In the genomic region with DNA sequence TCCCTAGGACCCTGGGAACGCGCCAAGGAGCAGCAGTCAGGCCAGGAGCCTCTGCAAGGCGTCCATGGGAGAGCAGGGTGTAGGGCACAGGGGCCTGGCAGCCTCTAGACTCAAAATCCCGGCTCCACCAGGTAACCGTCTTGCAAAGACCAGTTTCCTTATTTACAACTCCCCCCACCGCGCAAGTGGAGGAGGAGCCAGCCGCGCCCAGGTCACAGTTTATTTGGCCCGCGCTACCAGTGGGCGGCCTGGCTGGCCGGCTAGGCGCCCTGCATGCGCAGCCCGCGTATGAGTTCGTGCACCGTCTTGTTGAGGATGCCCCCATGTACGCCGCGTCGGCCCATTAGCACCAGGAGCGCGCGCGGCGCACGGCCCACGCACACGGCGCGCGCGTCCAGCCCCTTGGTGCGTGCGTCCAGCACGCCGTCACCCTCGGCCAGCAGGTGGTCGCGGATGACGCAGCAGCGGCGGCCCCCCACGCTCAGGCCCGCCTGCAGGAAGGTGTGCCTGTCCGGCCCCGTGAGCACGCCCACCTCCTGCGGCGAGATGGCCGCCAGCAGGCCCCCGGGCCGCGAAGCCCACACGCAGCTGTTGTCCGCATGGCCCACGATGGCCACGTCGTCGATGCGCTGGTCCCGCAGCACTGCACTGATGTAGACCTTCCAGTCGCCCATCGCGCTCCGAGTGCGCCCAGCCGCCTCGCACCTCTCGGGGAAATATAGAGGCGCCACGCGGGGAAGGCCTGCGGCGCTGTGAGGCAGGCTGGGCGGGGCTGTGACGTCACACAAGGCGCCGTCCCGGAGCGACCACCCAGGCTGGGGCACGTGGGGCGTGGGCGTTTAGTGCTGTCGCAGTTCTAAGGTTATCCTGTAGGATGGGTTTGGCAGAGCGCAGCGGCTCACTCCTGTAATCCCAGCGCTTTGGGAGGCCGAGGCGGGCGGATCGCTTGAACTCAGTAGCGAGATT, we compare ENCODE assay signal across 18 cellular contexts. TPM values are rescaled to one million over a fixed set of nuclear protein-coding genes. Genes with fewer than 3 reads are reported as not detected.
DNase-seq lines count a peak whose midpoint lies in the region; ATAC-seq and TF ChIP-seq lines count a peak whose summit lies in the region.
"Had no signal": no experiment of that assay in that cellular context is flagged by ENCODE, and none has a peak within 500 bp of the region (broad histone marks: within the 10 kb centered on the region; RNA-seq: fewer than 3 reads in every experiment).

A gene with protein sequence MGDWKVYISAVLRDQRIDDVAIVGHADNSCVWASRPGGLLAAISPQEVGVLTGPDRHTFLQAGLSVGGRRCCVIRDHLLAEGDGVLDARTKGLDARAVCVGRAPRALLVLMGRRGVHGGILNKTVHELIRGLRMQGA (minus strand): TSS at position 759 of the 966 bp plus-strand sequence. CDS start 85 bp downstream, at position 674.

- no peaks in the 10 kb centered on the region for H3K36me3 ChIP-seq in GM23248 (ENCODE audit: low read depth)
- H3K36me3 ChIP-seq: upper lobe of left lung had no signal

- in situ Hi-C loops in GM23248 (cut with MboI), result loop anchor here (10.0 kb wide), 1 partner anchor 55 kb away; no protein-coding TSS in a partner anchor

- H3K9me3 ChIP-seq in GM23248 (ENCODE audit: low read depth), result no peaks in the 10 kb centered on the region
- H3K9me3 ChIP-seq: upper lobe of left lung had no signal

- no peaks in the 10 kb centered on the region for H3K79me2 ChIP-seq in GM23248 (ENCODE audit: insufficient read depth)

- H3K27me3 ChIP-seq in GM23248 (replicated peaks; ENCODE audit: insufficient read depth), result peaks cover 49% of the 10 kb centered on the region

- no peak within 1 kb of the TSS for H3K4me2 ChIP-seq in GM23248 (ENCODE audit: unreplicated experiment)

- H3K4me1 ChIP-seq in GM23248 (ENCODE audit: insufficient read depth), result no peaks in the 10 kb centered on the region

- no peak within 1 kb of the TSS for H3K9ac ChIP-seq in GM23248

- TF ChIP-seq CTCF in 22Rv1 (IDR thresholded peaks at IDR 0.05) (no peak), coronary artery (IDR thresholded peaks at IDR 0.05) (no peak)

- ATAC-seq in left lobe of liver (peak; percentile 71), HG02970 (IDR thresholded peaks at IDR 0.05; ENCODE audit: low FRiP score, unreplicated experiment) (no peak), HG02571 (IDR thresholded peaks at IDR 0.05; ENCODE audit: unreplicated experiment) (no peak)

- no peaks in the 10 kb centered on the region for H3K9me2 ChIP-seq in GM23248 (ENCODE audit: insufficient read depth)

- H2AFZ ChIP-seq in GM23248, result no peak within 1 kb of the TSS

- H3F3A ChIP-seq in GM23248 (ENCODE audit: insufficient read depth), result peaks cover 8% of the 10 kb centered on the region; the same call in 1 of the 2 replicates

- peak within 1 kb of the TSS; percentile 96 for H3K27ac ChIP-seq in 22Rv1
- no peak within 1 kb of the TSS for H3K27ac ChIP-seq in GM23248
- H3K27ac ChIP-seq in coronary artery, result no peak within 1 kb of the TSS
- H3K27ac ChIP-seq: upper lobe of left lung had no signal

- no peak within 1 kb of the TSS for H3K4me3 ChIP-seq in GM23248
- peak within 1 kb of the TSS; percentile 3 for H3K4me3 ChIP-seq in coronary artery
- H3K4me3 ChIP-seq: upper lobe of left lung had no signal

- no peaks in the 10 kb centered on the region for H4K20me1 ChIP-seq in GM23248 (ENCODE audit: insufficient read depth)

- 14 to 15% methylated on average over 78 to 90 of the region's 95 CpGs for WGBS in GM23248 (ENCODE audit: low coverage in 1 of 2, low lambda C conversion rate in 2 of 2, missing lambda C conversion rate in 2 of 2), 2 experiments

- peak; percentile 59 for DNase-seq in GM23248
- no peak for DNase-seq in coronary artery (ENCODE audit: low spot score)
- DNase-seq in left lobe of liver (ENCODE audit: low spot score), result no peak
- no peak for DNase-seq in activated gamma-delta T cell treated with Interleukin-2 at 50 U/mL for 16 hours
- DNase-seq in inferior parietal cortex (ENCODE audit: extremely low spot score), result no peak
- DNase-seq: activated T-cell treated with anti-CD3 and anti-CD28 coated beads for 4 hours; DMS53; islet precursor cell; NCI-H1436 treated with DMSO at 0.1 percent for 48 hours; NCI-H446 treated with DMSO at 0.1 percent for 48 hours; OCI-M1; stimulated activated CD8-positive, alpha-beta memory T cell treated with anti-CD3 and anti-CD28 coated beads, Interleukin-4, amount 100 ng/mL, for 48 hours had no signal

RNA-seq across cellular contexts. Expression of the gene that starts here (rescaled TPM):
- total RNA-seq in GM23248 (2014; rRNA removed; shearing (Covaris generic)), result not detected in 2 replicates
- polyA plus RNA-seq in GM23248 (2016; fragmentation: Nextera tagmentation; extraction: Ambion mirVana), result not detected in 2 replicates
- not detected for total RNA-seq in left lobe of liver
- total RNA-seq: dorsolateral prefrontal cortex, progenitor cell of endocrine pancreas, upper lobe of left lung had no signal

Comparison
In these comparisons a context has a peak if more than half of its experiments do, and no peak if none do; other contexts are left out.
1. Peak in DNase-seq in GM23248; RNA of the gene not detected or under 1 TPM.
2. Peak in ATAC-seq in left lobe of liver; RNA of the gene not detected or under 1 TPM.